In the genomic region with DNA sequence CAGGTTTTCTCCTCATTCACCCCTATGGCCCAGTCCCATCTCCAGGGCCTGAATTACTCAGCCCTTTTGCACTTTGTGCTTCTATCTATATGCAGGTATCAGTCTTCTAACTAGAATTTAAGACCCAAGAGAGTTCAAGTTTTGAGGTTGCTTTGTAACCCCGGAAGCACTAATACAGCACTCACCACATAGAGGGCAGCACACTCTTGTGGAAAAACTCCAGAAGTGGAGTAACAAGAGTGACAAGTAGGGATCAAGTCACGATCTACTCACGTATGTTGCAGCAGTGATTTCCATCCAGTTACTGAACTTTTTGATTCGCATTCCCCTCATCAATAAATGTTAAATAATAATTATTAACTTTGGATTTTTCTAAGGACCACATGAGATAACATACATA, we compare ENCODE assay signal across 9 cellular contexts.
A peak's percentile ranks its signal among the peaks of the same experiment; 100 is the strongest.
DNase-seq lines count a peak whose midpoint lies in the region; ATAC-seq, FAIRE-seq and TF ChIP-seq lines count a peak whose summit lies in the region.
"Had no signal": no experiment of that assay in that cellular context is flagged by ENCODE, and none has a peak within 500 bp of the region (broad histone marks: within the 10 kb centered on the region; RNA-seq: fewer than 3 reads in every experiment).

No MANE protein-coding gene starts in this region.

- H3K9me2 ChIP-seq in HCT116 (ENCODE audit: insufficient read depth): no peaks in the 10 kb centered on the region

- H3K36me3 Mint-ChIP-seq in WTC11: peaks cover 4% of the 10 kb centered on the region; the same call in 1 of the 2 replicates

- DNase-seq in HCT116 (ENCODE audit: low read depth, low spot score) (no peak), WTC11 (ENCODE audit: low spot score) (peak; percentile 20), inferior parietal cortex (ENCODE audit: extremely low spot score) (peak; percentile 36), germinal center (ENCODE audit: low spot score) (no peak), ureter (ENCODE audit: low spot score) (no peak)

- RAD21 ChIA-PET in HCT116 (lab: Charles Lee; ENCODE audit: low non-redundant PET in 1 of 2, low total read pairs in 2 of 2, uncharacterized antibody in 2 of 2, unreplicated experiment in 2 of 2): no interaction called here

- H3K4me2 ChIP-seq in HCT116 (ENCODE audit: low read length): no peak overlapping the region

- H3K27me3 Mint-ChIP-seq in WTC11 (ENCODE audit: low read depth): no peaks in the 10 kb centered on the region

- H4K20me1 ChIP-seq in HCT116 (ENCODE audit: insufficient read depth): no peaks in the 10 kb centered on the region

- intact Hi-C loops in HCT116 (cut with micrococcal nuclease): no loop called here

- peak; percentile 47 for FAIRE-seq in A204.1 (lab: Jason Lieb, UNC)

- no peak overlapping the region for H3K9ac ChIP-seq in HCT116 (ENCODE audit: low read length)

- peak overlapping the region; percentile 71; the same call in 1 of the 2 replicates for H3K27ac Mint-ChIP-seq in WTC11

- no TSS peak for BruUV-seq in HCT116 (replicated peaks; lab: Mats Ljungman, UMichigan)

- no peaks in the 10 kb centered on the region for H3K4me1 ChIP-seq in HCT116 (ENCODE audit: control insufficient read depth in 1 of 2, insufficient read depth in 2 of 2, low read length in 2 of 2)
- H3K4me1 ChIP-seq: Caco-2 had no signal

- no peak overlapping the region for H2AFZ ChIP-seq in HCT116 (ENCODE audit: low read depth, low read length, poor library complexity, severe bottlenecking)

- TF ChIP-seq CTCF in HCT116 (IDR thresholded peaks at IDR 0.05 in 2 of 3, conservative IDR thresholded peaks at IDR 0.05 in 1 of 3; ENCODE audit: borderline replicate concordance in 1 of 3, insufficient read depth in 1 of 3, low read depth in 2 of 3, low read length in 2 of 3) (peak; percentile 20 to 43 (median 34); a peak in 4 of 6 replicates), WTC11 (IDR thresholded peaks at IDR 0.05) (no peak)

- CTCF ChIA-PET in HCT116 (lab: Charles Lee): no interaction called here
- CTCF ChIA-PET in WTC11 (lab: Charles Lee): interaction anchor here (0.8 kb wide), 1 partner anchor 412 kb away, joined by 5 read pairs; no protein-coding TSS in a partner anchor

- no peak overlapping the region for H3K4me3 ChIP-seq in HCT116 (replicated peaks in 1 of 2; ENCODE audit: low read depth in 1 of 2, low read length in 2 of 2)

- TF ChIP-seq RAD21 in HCT116 (IDR thresholded peaks at IDR 0.05; ENCODE audit: low read depth): peak; percentile 52

- ATAC-seq in HCT116 (peak; percentile 61), WTC11 (peak; percentile 71), GM18868 (IDR thresholded peaks at IDR 0.05; ENCODE audit: unreplicated experiment) (no peak), HG03457 (IDR thresholded peaks at IDR 0.05; ENCODE audit: unreplicated experiment) (no peak)

- TF ChIP-seq POLR2A in HCT116 (IDR thresholded peaks at IDR 0.05; ENCODE audit: borderline replicate concordance, extremely low read depth, insufficient read depth, insufficient read length): no peak

- H3K36me3 ChIP-seq in HCT116 (ENCODE audit: control insufficient read depth in 1 of 2, insufficient read depth in 2 of 2, low read length in 2 of 2): no peaks in the 10 kb centered on the region

- H3K79me2 ChIP-seq in HCT116 (ENCODE audit: insufficient read depth, low read length): no peaks in the 10 kb centered on the region

- peaks cover 4% of the 10 kb centered on the region for H3K9me3 Mint-ChIP-seq in WTC11

- POLR2A ChIA-PET in HCT116 (lab: Charles Lee) (no interaction called here), WTC11 (lab: Charles Lee) (no interaction called here)

- no peaks in the 10 kb centered on the region for H3K9me3 ChIP-seq in HCT116 (ENCODE audit: control insufficient read depth in 1 of 2, insufficient read depth in 1 of 2, low read depth in 1 of 2, low read length in 2 of 2)
- H3K9me3 ChIP-seq: Caco-2 had no signal

- H3K4me1 Mint-ChIP-seq in WTC11: peaks cover 21% of the 10 kb centered on the region

- no peak overlapping the region for H3K27ac ChIP-seq in HCT116 (ENCODE audit: low read depth, low read length)

- H3K27me3 ChIP-seq in HCT116 (ENCODE audit: insufficient read depth, low read length): no peaks in the 10 kb centered on the region

- no peak overlapping the region for H3K4me3 Mint-ChIP-seq in WTC11

TF ChIP-seq in HCT116, 20 proteins besides CTCF, POLR2A, EP300 and RAD21 (continues in another document):
- TF ChIP-seq FOSL1 (IDR thresholded peaks at IDR 0.05; ENCODE audit: low read depth): no peak
- TF ChIP-seq EZH2 (IDR thresholded peaks at IDR 0.05): no peak
- TF ChIP-seq ZFX (IDR thresholded peaks at IDR 0.05): no peak
- no peak for TF ChIP-seq CBX3 (IDR thresholded peaks at IDR 0.05; ENCODE audit: low read depth)
- TF ChIP-seq CEBPB (IDR thresholded peaks at IDR 0.05; ENCODE audit: low read depth): no peak
- TF ChIP-seq TCF7L2 (IDR thresholded peaks at IDR 0.05; ENCODE audit: borderline replicate concordance, extremely low read depth, insufficient read depth, insufficient read length): no peak
- TF ChIP-seq EGR1 (IDR thresholded peaks at IDR 0.05; ENCODE audit: low read depth): no peak
- TF ChIP-seq YY1 (IDR thresholded peaks at IDR 0.05; ENCODE audit: extremely low read depth, insufficient replicate concordance, low read depth, low read length): no peak
- TF ChIP-seq, protein P1, sequence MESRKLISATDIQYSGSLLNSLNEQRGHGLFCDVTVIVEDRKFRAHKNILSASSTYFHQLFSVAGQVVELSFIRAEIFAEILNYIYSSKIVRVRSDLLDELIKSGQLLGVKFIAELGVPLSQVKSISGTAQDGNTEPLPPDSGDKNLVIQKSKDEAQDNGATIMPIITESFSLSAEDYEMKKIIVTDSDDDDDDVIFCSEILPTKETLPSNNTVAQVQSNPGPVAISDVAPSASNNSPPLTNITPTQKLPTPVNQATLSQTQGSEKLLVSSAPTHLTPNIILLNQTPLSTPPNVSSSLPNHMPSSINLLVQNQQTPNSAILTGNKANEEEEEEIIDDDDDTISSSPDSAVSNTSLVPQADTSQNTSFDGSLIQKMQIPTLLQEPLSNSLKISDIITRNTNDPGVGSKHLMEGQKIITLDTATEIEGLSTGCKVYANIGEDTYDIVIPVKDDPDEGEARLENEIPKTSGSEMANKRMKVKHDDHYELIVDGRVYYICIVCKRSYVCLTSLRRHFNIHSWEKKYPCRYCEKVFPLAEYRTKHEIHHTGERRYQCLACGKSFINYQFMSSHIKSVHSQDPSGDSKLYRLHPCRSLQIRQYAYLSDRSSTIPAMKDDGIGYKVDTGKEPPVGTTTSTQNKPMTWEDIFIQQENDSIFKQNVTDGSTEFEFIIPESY (IDR thresholded peaks at IDR 0.05; ENCODE audit: extremely low read depth, insufficient replicate concordance, low read length): no peak
- no peak for TF ChIP-seq ELF1 (IDR thresholded peaks at IDR 0.05; ENCODE audit: borderline replicate concordance, low read depth)
- TF ChIP-seq, protein P2, sequence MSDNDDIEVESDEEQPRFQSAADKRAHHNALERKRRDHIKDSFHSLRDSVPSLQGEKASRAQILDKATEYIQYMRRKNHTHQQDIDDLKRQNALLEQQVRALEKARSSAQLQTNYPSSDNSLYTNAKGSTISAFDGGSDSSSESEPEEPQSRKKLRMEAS (IDR thresholded peaks at IDR 0.05): no peak
- no peak for TF ChIP-seq JUND (IDR thresholded peaks at IDR 0.05)

TF ChIP-seq in WTC11, 78 proteins besides CTCF, POLR2A, EP300 and RAD21 (continues in another document):
- no peak for TF ChIP-seq TCF7 (CRISPR knock-in tag; IDR thresholded peaks at IDR 0.05; ENCODE audit: low read depth)
- TF ChIP-seq JUN (CRISPR knock-in tag; IDR thresholded peaks at IDR 0.05): no peak
- TF ChIP-seq, protein P3, sequence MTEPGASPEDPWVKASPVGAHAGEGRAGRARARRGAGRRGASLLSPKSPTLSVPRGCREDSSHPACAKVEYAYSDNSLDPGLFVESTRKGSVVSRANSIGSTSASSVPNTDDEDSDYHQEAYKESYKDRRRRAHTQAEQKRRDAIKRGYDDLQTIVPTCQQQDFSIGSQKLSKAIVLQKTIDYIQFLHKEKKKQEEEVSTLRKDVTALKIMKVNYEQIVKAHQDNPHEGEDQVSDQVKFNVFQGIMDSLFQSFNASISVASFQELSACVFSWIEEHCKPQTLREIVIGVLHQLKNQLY (CRISPR knock-in tag; IDR thresholded peaks at IDR 0.05): no peak
- TF ChIP-seq, protein P4, sequence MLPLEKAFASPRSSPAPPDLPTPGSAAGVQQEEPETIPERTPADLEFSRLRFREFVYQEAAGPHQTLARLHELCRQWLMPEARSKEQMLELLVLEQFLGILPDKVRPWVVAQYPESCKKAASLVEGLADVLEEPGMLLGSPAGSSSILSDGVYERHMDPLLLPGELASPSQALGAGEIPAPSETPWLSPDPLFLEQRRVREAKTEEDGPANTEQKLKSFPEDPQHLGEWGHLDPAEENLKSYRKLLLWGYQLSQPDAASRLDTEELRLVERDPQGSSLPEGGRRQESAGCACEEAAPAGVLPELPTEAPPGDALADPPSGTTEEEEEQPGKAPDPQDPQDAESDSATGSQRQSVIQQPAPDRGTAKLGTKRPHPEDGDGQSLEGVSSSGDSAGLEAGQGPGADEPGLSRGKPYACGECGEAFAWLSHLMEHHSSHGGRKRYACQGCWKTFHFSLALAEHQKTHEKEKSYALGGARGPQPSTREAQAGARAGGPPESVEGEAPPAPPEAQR (CRISPR knock-in tag; IDR thresholded peaks at IDR 0.05): no peak
- no peak for TF ChIP-seq ZNF317 (CRISPR knock-in tag; IDR thresholded peaks at IDR 0.05; ENCODE audit: borderline replicate concordance, low read depth)
- no peak for TF ChIP-seq ZNF219 (CRISPR knock-in tag; IDR thresholded peaks at IDR 0.05; ENCODE audit: borderline replicate concordance)
- TF ChIP-seq TEAD1 (CRISPR knock-in tag; IDR thresholded peaks at IDR 0.05): no peak
- TF ChIP-seq, protein P5, sequence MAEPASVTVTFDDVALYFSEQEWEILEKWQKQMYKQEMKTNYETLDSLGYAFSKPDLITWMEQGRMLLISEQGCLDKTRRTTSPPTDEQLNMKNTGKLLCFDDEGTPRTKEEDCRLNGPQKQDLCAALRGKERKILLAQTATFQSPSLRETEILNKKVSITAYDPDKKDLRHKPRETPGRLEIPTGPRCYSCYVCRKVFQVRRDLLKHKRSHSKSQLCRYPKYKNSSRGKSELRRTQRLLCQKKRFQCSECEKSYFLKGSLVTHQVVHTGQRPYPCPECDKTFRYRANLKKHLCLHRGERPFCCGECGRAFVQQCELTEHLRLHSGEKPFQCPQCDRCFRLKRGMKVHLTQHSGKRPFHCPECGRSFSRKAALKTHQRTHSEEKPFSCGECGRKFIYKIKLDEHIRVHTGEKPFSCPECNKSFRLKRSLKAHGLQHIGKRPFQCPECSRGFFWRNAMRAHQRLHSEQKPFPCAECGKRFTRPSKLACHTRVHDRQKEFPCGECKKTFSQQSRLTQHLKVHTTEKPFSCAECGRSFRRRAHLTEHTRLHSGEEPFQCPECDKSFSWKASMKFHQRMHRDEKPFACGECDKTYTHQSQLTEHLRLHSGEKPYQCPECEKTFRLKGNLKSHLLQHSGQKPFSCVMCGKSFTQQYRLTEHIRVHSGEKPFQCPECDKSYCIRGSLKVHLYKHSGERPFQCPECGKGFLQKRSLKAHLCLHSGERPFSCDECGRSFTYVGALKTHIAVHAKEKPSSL (CRISPR knock-in tag; conservative IDR thresholded peaks at IDR 0.05): no peak
- no peak for TF ChIP-seq ZNF138 (CRISPR knock-in tag; conservative IDR thresholded peaks at IDR 0.05)
- TF ChIP-seq ESRRA (CRISPR knock-in tag; IDR thresholded peaks at IDR 0.05; ENCODE audit: borderline replicate concordance): no peak

Comparison
In these comparisons a context has a peak if more than half of its experiments do, and no peak if none do; other contexts are left out.
1. ATAC-seq: peak in HCT116 (single experiment) and WTC11 (single experiment); none in GM18868 (single experiment) and HG03457 (single experiment).
2. DNase-seq: peak in WTC11 (single experiment) and inferior parietal cortex (single experiment); none in HCT116 (single experiment), germinal center (single experiment) and ureter (single experiment).